ENCODE assay signal across 8 cellular contexts in the genomic region with DNA sequence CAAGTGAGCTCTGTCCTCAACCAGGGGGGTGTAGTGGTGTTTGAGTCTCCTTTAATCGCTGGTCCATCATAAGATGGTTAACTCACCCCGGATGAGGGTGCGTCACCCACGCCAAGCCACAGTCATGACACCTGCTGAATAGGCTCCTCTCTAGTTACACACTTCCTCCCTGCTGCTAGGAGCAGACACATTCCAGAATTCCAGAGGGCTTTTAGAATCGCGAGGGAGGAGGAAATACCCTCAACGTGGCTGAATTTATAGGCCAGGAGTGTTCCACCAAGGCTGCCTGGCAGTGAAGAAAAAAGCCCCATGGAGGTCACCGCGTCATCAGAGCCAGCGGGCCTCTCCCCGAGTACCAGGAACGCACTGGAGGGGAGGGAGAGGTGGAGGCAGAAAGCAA. TPM values are rescaled to one million over a fixed set of nuclear protein-coding genes. Genes with fewer than 3 reads are reported as not detected.
DNase-seq lines count a peak whose midpoint lies in the region; ATAC-seq lines count a peak whose summit lies in the region.

No MANE protein-coding gene starts in this region.

- ATAC-seq in HG02840 (IDR thresholded peaks at IDR 0.05; ENCODE audit: low FRiP score, unreplicated experiment) (no peak), HG02870 (IDR thresholded peaks at IDR 0.05; ENCODE audit: unreplicated experiment) (no peak)

- peak; percentile 54 for DNase-seq in M059J (ENCODE audit: low read depth)
- DNase-seq in activated effector memory CD4-positive, alpha-beta T cell treated with Interleukin-2 at 50 U/mL for 16 hours = peak; percentile 20
- peak; percentile 84 for DNase-seq in iris pigment epithelial cell (ENCODE audit: low read depth)
- peak; percentile 43 for DNase-seq in stimulated activated naive CD4-positive, alpha-beta T cell treated with Interleukin-2 at 50 U/mL for 16 hours (lab: John Stamatoyannopoulos, UW)
- DNase-seq in NCI-H1417 treated with DMSO at 0.1 percent for 48 hours (lab: John Stamatoyannopoulos, UW) = no peak
- DNase-seq in NCI-H510A (lab: John Stamatoyannopoulos, UW) = no peak

RNA-seq across cellular contexts. Expression of a gene that starts 5.1 kb away (rescaled TPM):
- total RNA-seq in M059J (2014; rRNA removed; shearing (Covaris generic)) = 34.6 and 38.7 TPM in 2 replicates

Comparison
In these comparisons a context has a peak if more than half of its experiments do, and no peak if none do; other contexts are left out.
1. DNase-seq: peak in M059J (single experiment), activated effector memory CD4-positive, alpha-beta T cell treated with Interleukin-2 at 50 U/mL for 16 hours (single experiment), iris pigment epithelial cell (single experiment) and stimulated activated naive CD4-positive, alpha-beta T cell treated with Interleukin-2 at 50 U/mL for 16 hours (single experiment); none in NCI-H1417 treated with DMSO at 0.1 percent for 48 hours (single experiment) and NCI-H510A (single experiment).